Comparison of ENCODE assay signal across 8 cellular contexts in genomic region chr2:8676915-8677645, GRCh38. TPM values are rescaled to one million over a fixed set of nuclear protein-coding genes. Genes with fewer than 3 reads are reported as not detected.
DNase-seq lines count a peak whose midpoint lies in the region; ATAC-seq and TF ChIP-seq lines count a peak whose summit lies in the region.

No MANE protein-coding gene starts in this region.

- peak; percentile 70 for DNase-seq in DMS 273 (lab: John Stamatoyannopoulos, UW; ENCODE audit: unreplicated experiment)
- no peak for DNase-seq in DMS 273 treated with DMSO at 0.1 percent for 48 hours (lab: John Stamatoyannopoulos, UW)
- peak; percentile 44 for DNase-seq in SW480 (ENCODE audit: low spot score)
- peak in 1 of 2 donors; percentile 39 for DNase-seq in foreskin fibroblast
- no peak for DNase-seq in progenitor cell of endocrine pancreas (ENCODE audit: low spot score, unreplicated experiment)
- no peak for DNase-seq in NCI-H1694 (lab: John Stamatoyannopoulos, UW)
- no peak for DNase-seq in stimulated activated CD4-positive, alpha-beta T cell treated with anti-CD3 and anti-CD28 coated beads, Interleukin-4, amount 100 ng/mL, for 4 hours

- H3K36me3 Mint-ChIP-seq in progenitor cell of endocrine pancreas (ENCODE audit: insufficient read depth): peaks cover 11% of the 10 kb centered on the region

- peak overlapping the region; percentile 77 for H3K4me3 Mint-ChIP-seq in progenitor cell of endocrine pancreas (ENCODE audit: low read depth)

- peaks cover 11% of the 10 kb centered on the region for H3K9me3 Mint-ChIP-seq in progenitor cell of endocrine pancreas (ENCODE audit: low read depth)

- no peaks in the 10 kb centered on the region for H3K27me3 Mint-ChIP-seq in progenitor cell of endocrine pancreas

- no peak for ATAC-seq in GM21515 (IDR thresholded peaks at IDR 0.05; ENCODE audit: unreplicated experiment)

- peaks cover 28% of the 10 kb centered on the region for H3K4me1 Mint-ChIP-seq in progenitor cell of endocrine pancreas (ENCODE audit: low read depth)

- no peak for TF ChIP-seq CTCF in foreskin fibroblast (IDR thresholded peaks at IDR 0.05; ENCODE audit: low read depth, low read length)
- no peak for TF ChIP-seq CTCF in progenitor cell of endocrine pancreas (IDR thresholded peaks at IDR 0.05; ENCODE audit: unreplicated experiment)

- H3K4me3 ChIP-seq in foreskin fibroblast (ENCODE audit: low read depth in 1 of 2, low read length in 2 of 2): peak overlapping the region; percentile 51 to 54

- peak overlapping the region; percentile 99 for H3K27ac Mint-ChIP-seq in progenitor cell of endocrine pancreas

RNA-seq across cellular contexts. Expression of gene ID2, which starts 4.8 kb away (rescaled TPM):
- total RNA-seq in progenitor cell of endocrine pancreas: 292 and 304 TPM in 2 replicates

Comparison
In these comparisons a context has a peak if more than half of its experiments do, and no peak if none do; other contexts are left out.
1. DNase-seq: peak in DMS 273 (single experiment) and SW480 (single experiment); none in DMS 273 treated with DMSO at 0.1 percent for 48 hours (single experiment), progenitor cell of endocrine pancreas (single experiment), NCI-H1694 (single experiment) and stimulated activated CD4-positive, alpha-beta T cell treated with anti-CD3 and anti-CD28 coated beads, Interleukin-4, amount 100 ng/mL, for 4 hours (0 of 2).